ENCODE assay signal across 1 cellular context in the genomic region with DNA sequence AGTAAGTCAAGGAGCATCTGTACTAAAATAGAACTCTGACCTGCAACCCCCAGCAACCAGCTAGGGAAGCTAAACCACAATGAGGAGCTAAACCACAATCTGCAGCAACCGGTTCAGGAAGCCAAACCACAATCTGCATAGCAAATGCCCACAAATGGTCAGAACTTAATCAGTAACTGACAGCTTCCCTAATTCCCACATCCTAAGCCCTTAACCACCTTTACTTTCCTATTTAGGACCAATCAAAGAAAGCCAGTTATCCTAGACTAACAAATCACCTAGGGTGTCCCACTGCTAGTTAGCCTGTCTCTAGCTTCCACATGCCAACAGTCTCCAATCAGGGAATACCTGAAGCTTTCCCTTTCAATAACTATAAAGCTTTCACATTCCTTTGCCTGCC.
TF ChIP-seq lines count a peak whose summit lies in the region.

No MANE protein-coding gene starts in this region.

TF ChIP-seq in H1, 55 proteins besides CTCF, POLR2A, EP300 and RAD21 (continued from another document):
- 0 out of 2 replicates have a peak, but pooled peaks have one; percentile 43 for TF ChIP-seq BRCA1 (IDR thresholded peaks at IDR 0.05; ENCODE audit: low read depth, low read length)
- 0 out of 2 replicates have a peak, but pooled peaks have one; percentile 6 for TF ChIP-seq TEAD4 (IDR thresholded peaks at IDR 0.05; ENCODE audit: low read depth, low read length)
- no peak for TF ChIP-seq BACH1 (IDR thresholded peaks at IDR 0.05; ENCODE audit: low read length)
- 0 out of 2 replicates have a peak, but pooled peaks have one; percentile 35 for TF ChIP-seq SP1 (IDR thresholded peaks at IDR 0.05; ENCODE audit: low read depth, low read length)
